1 cellular context compared by ENCODE assay signal in genomic region chr2:233349005-233349998, GRCh38.
TF ChIP-seq lines count a peak whose summit lies in the region.

No MANE protein-coding gene starts in this region.

TF ChIP-seq in K562, 482 proteins besides CTCF, POLR2A, EP300 and RAD21 (continued from another document):
- TF ChIP-seq RREB1 (CRISPR knock-in tag; IDR thresholded peaks at IDR 0.05): no peak
- no peak for TF ChIP-seq MTF1 (CRISPR knock-in tag; IDR thresholded peaks at IDR 0.05; ENCODE audit: borderline replicate concordance)
- TF ChIP-seq TRIM24 (IDR thresholded peaks at IDR 0.05): no peak
- no peak for TF ChIP-seq HDAC6 (IDR thresholded peaks at IDR 0.05; ENCODE audit: low read depth, low read length)
- TF ChIP-seq NRF1 (conservative IDR thresholded peaks at IDR 0.05 in 1 of 2, IDR thresholded peaks at IDR 0.05 in 1 of 2): peak; percentile 37 to 47
- no peak for TF ChIP-seq U2AF2 (optimal IDR thresholded peaks at IDR 0.05; ENCODE audit: low read depth, low read length)
- no peak for TF ChIP-seq CBX1 (IDR thresholded peaks at IDR 0.05; ENCODE audit: low read depth)
- TF ChIP-seq ZNF764 (CRISPR knock-in tag; IDR thresholded peaks at IDR 0.05; ENCODE audit: low read depth): no peak
- TF ChIP-seq CUX1 (CRISPR knock-in tag; IDR thresholded peaks at IDR 0.05): no peak
- TF ChIP-seq GTF2E2 (tag; IDR thresholded peaks at IDR 0.05): no peak
- peak; percentile 55; the same call in 1 of the 2 replicates for TF ChIP-seq CBFA2T2 (conservative IDR thresholded peaks at IDR 0.05)
TF ChIP-seq in K562: peak in this region for 4.
